11 cellular contexts compared by ENCODE assay signal in the genomic region with DNA sequence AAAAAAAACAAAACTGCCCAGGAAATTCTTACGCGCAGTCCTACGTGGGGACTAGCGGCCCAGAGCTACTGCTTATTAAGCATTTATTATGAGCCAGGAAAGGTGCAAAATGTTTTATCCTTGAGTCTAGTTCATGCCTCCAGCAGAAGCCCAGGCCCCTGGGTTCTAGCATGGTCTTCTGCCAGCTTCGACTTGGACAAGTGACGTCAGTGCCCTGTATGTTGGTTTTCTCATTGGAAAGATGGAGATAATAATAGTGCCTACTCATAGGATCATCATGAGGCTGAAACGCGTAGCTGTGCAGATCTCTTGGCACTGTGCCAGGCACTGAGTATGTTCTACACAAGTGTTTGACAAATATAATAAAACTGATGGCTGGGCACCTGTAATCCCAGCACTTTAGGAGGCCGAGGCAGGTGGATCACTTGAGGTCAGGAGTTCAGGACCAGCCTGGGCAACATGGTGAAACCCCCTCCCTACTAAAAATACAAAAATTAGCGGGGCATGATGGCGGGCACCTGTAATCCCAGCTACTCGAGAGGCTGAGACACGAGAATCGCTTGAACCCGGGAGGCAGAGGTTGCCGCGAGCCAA. TPM values are rescaled to one million over a fixed set of nuclear protein-coding genes. Genes with fewer than 3 reads are reported as not detected.
DNase-seq lines count a peak whose midpoint lies in the region; ATAC-seq and TF ChIP-seq lines count a peak whose summit lies in the region.
"Had no signal": no experiment of that assay in that cellular context is flagged by ENCODE, and none has a peak within 500 bp of the region (broad histone marks: within the 10 kb centered on the region; RNA-seq: fewer than 3 reads in every experiment).

No MANE protein-coding gene starts in this region.

- TF ChIP-seq CTCF in MCF 10A (IDR thresholded peaks at IDR 0.05; ENCODE audit: unreplicated experiment) = no peak
- TF ChIP-seq CTCF in breast epithelium (IDR thresholded peaks at IDR 0.05) = no peak
- no peak for TF ChIP-seq CTCF in choroid plexus epithelial cell (conservative IDR thresholded peaks at IDR 0.05; ENCODE audit: low read depth, low read length)

- POLR2A ChIA-PET in MCF 10A (lab: Yijun Ruan, JAX) = interaction anchor here (0.6 to 1.9 kb wide), 2 partner anchors 9 to 11 kb away, joined by 3 to 5 read pairs; no protein-coding TSS in a partner anchor

- H3K36me3 Mint-ChIP-seq in MCF 10A (ENCODE audit: insufficient read depth, unreplicated experiment) = no peaks in the 10 kb centered on the region

- ATAC-seq in HG02759 (IDR thresholded peaks at IDR 0.05; ENCODE audit: unreplicated experiment) = no peak
- ATAC-seq: activated CD4-positive, CD25-positive, alpha-beta regulatory T cell treated with anti-CD3 and anti-CD28 coated beads, Interleukin-2, amount 50 U/mL, for 24 hours had no signal

- DNase-seq in MCF 10A (ENCODE audit: unreplicated experiment) (peak; percentile 58), breast epithelium (ENCODE audit: low spot score in 2 of 2) (no peak), NCI-H510A (lab: John Stamatoyannopoulos, UW) (peak; percentile 97), choroid plexus epithelial cell (ENCODE audit: low read depth) (peak; percentile 54), superior temporal gyrus (ENCODE audit: extremely low spot score) (peak; percentile 25), HuH-7 (ENCODE audit: low spot score) (no peak), AG08396 (ENCODE audit: low spot score) (no peak)

- no TSS peak for BruUV-seq in MCF 10A (replicated peaks; lab: Mats Ljungman, UMichigan)

- H3K27ac Mint-ChIP-seq in MCF 10A (ENCODE audit: low read depth, unreplicated experiment) = no peak overlapping the region

- TF ChIP-seq POLR2A in breast epithelium (IDR thresholded peaks at IDR 0.05) = no peak

- intact Hi-C loops in MCF 10A (cut with micrococcal nuclease) = no loop called here
- intact Hi-C loops in breast epithelium (cut with DNase I; ENCODE audit: low total_unique reads) = no loop called here

- no peak overlapping the region for H3K4me3 Mint-ChIP-seq in MCF 10A (ENCODE audit: unreplicated experiment)

- H3K27ac ChIP-seq in breast epithelium = no peak overlapping the region
- H3K27ac ChIP-seq: ascending aorta had no signal

- H3K4me3 ChIP-seq in breast epithelium (no peak overlapping the region), choroid plexus epithelial cell (ENCODE audit: low read depth, low read length) (no peak overlapping the region)
- H3K4me3 ChIP-seq: ascending aorta had no signal

- H3K9me3 Mint-ChIP-seq in MCF 10A (ENCODE audit: unreplicated experiment) = no peaks in the 10 kb centered on the region

- H3K27me3 ChIP-seq in breast epithelium = no peaks in the 10 kb centered on the region
- H3K27me3 ChIP-seq: ascending aorta had no signal

- CTCF ChIA-PET in MCF 10A (lab: Yijun Ruan, JAX) = interaction anchor here (0.6 to 1.7 kb wide), 3 partner anchors 45 to 76 kb away, joined by 3 to 7 read pairs (median 3); no protein-coding TSS in a partner anchor

- H3K27me3 Mint-ChIP-seq in MCF 10A (ENCODE audit: insufficient read depth, unreplicated experiment) = no peaks in the 10 kb centered on the region

- no peaks in the 10 kb centered on the region for H3K4me1 ChIP-seq in breast epithelium
- H3K4me1 ChIP-seq: ascending aorta had no signal

- no peaks in the 10 kb centered on the region for H3K36me3 ChIP-seq in breast epithelium
- H3K36me3 ChIP-seq: ascending aorta had no signal

- no peaks in the 10 kb centered on the region for H3K9me3 ChIP-seq in breast epithelium
- H3K9me3 ChIP-seq: ascending aorta had no signal

- H3K4me1 Mint-ChIP-seq in MCF 10A (ENCODE audit: insufficient read depth, unreplicated experiment) = peaks cover 6% of the 10 kb centered on the region

RNA-seq across cellular contexts. Expression of a gene that starts 12.4 kb away (rescaled TPM):
- total RNA-seq in MCF 10A (2022) (not detected in 2 replicates), breast epithelium (1 to 10 TPM in 2 of 3 donors, not detected in 1; 5.6 to 7.5 TPM)
- total RNA-seq: ascending aorta, pulmonary artery endothelial cell had no signal

RNA-seq across cellular contexts. Expression of a gene that starts 28.0 kb away (rescaled TPM):
- total RNA-seq in MCF 10A (2022) (0.37 and 0.47 TPM in 2 replicates), breast epithelium (1 to 10 TPM in 2 of 3 donors, not detected in 1; 1.3 to 2.9 TPM)

Comparison
In these comparisons a context has a peak if more than half of its experiments do, and no peak if none do; other contexts are left out.
1. DNase-seq: peak in MCF 10A (single experiment), NCI-H510A (single experiment), choroid plexus epithelial cell (single experiment) and superior temporal gyrus (single experiment); none in breast epithelium (0 of 2), HuH-7 (single experiment) and AG08396 (single experiment).